In genomic region chr18:23704806-23705205, GRCh38 we compare ENCODE assay signal across 33 cellular contexts. TPM values are rescaled to one million over a fixed set of nuclear protein-coding genes. Genes with fewer than 3 reads are reported as not detected.
"Had no signal": no experiment of that assay in that cellular context is flagged by ENCODE, and none has a peak within 500 bp of the region (broad histone marks: within the 10 kb centered on the region; RNA-seq: fewer than 3 reads in every experiment).

No MANE protein-coding gene starts in this region.

- H3K27ac ChIP-seq: adrenal gland, body of pancreas, foreskin keratinocyte, gastrocnemius medialis had no signal

- H3K27me3 ChIP-seq: adrenal gland, body of pancreas, esophagus squamous epithelium, foreskin keratinocyte, gastrocnemius medialis had no signal

- FAIRE-seq: colon had no signal

- ATAC-seq: activated CD4-positive, alpha-beta T cell treated with anti-CD3 and anti-CD28 coated beads for 36 hours; activated CD8-positive, alpha-beta memory T cell treated with anti-CD3 and anti-CD28 coated beads, Interleukin-2, amount 10 ng/mL, durations not matched to agents 7 days and 5 days; activated CD8-positive, alpha-beta T cell treated with anti-CD3 and anti-CD28 coated beads, Interleukin-2, amount 10 ng/mL, durations not matched to agents 7 days and 5 days; activated naive CD8-positive, alpha-beta T cell treated with anti-CD3 and anti-CD28 coated beads, Interleukin-2, amount 50 U/mL, for 24 hours; effector memory CD8-positive, alpha-beta T cell; foreskin keratinocyte; gastrocnemius medialis had no signal

- H3K4me1 ChIP-seq: adrenal gland, foreskin keratinocyte, gastrocnemius medialis had no signal

- H3K36me3 ChIP-seq: adrenal gland, esophagus squamous epithelium, gastrocnemius medialis had no signal

- DNase-seq: activated CD4-positive, alpha-beta memory T cell treated with anti-CD3 and anti-CD28 coated beads for 36 hours; activated CD4-positive, alpha-beta T cell treated with anti-CD3 and anti-CD28 coated beads for 36 hours; activated CD4-positive, alpha-beta T cell treated with anti-CD3 and anti-CD28 coated beads, Interleukin-2, amount 10 ng/mL, durations not matched to agents 24 days and 14 days; activated CD4-positive, CD25-positive, alpha-beta regulatory T cell; activated CD4-positive, CD25-positive, alpha-beta regulatory T cell treated with anti-CD3 and anti-CD28 coated beads, Interleukin-2, amount 50 U/mL, for 72 hours; activated CD8-positive, alpha-beta memory T cell treated with anti-CD3 and anti-CD28 coated beads, Interleukin-2, amount 10 ng/mL, durations not matched to agents 7 days and 5 days; activated CD8-positive, alpha-beta memory T cell treated with anti-CD3 and anti-CD28 coated beads, Interleukin-2, amount 50 U/mL, for 4 hours; activated CD8-positive, alpha-beta T cell treated with anti-CD3 and anti-CD28 coated beads, Interleukin-2, amount 10 ng/mL, durations not matched to agents 7 days and 5 days; activated effector memory CD4-positive, alpha-beta T cell treated with anti-CD3 and anti-CD28 coated beads, Interleukin-2, amount 50 U/mL, for 16 hours; activated naive CD4-positive, alpha-beta T cell treated with anti-CD3 and anti-CD28 coated beads for 36 hours; activated naive CD8-positive, alpha-beta T cell treated with anti-CD3 and anti-CD28 coated beads for 36 hours; activated naive CD8-positive, alpha-beta T cell treated with anti-CD3 and anti-CD28 coated beads, Interleukin-2, amount 50 U/mL, for 24 hours; activated T-cell treated with anti-CD3 and anti-CD28 coated beads, Interleukin-2, amount 50 U/mL, for 1 hour; activated T-cell treated with anti-CD3 and anti-CD28 coated beads, Interleukin-2, amount 50 U/mL, for 48 hours; adrenal gland; amygdala; aorta; caudate nucleus; cortex of kidney; dermis blood vessel endothelial cell; effector CD4-positive, alpha-beta T cell; effector memory CD8-positive, alpha-beta T cell; erythroblast; esophagus squamous epithelium; foreskin keratinocyte; gastrocnemius medialis; T-helper 2 cell had no signal

- H3K9me3 ChIP-seq: adrenal gland, body of pancreas, gastrocnemius medialis had no signal

- H3K4me3 ChIP-seq: adrenal gland, body of pancreas, esophagus squamous epithelium, gastrocnemius medialis had no signal

RNA-seq across cellular contexts. Expression of gene LAMA3, which starts 15.6 kb away (rescaled TPM):
- total RNA-seq: activated CD4-positive, alpha-beta T cell treated with anti-CD3 and anti-CD28 coated beads, Interleukin-2, amount 10 ng/mL, durations not matched to agents 24 days and 14 days; activated T-helper 1 cell treated with anti-CD3 and anti-CD28 coated beads, Interleukin-12 subunit alpha, Interleukin-12 subunit beta, Interleukin-2, Interleukin-4 antibody, amounts not matched to agents 30 ng/mL and 10 ng/mL and 1 ng/mL, durations not matched to agents 14 hours and 24 hours and 36 hours; activated T-helper 2 cell treated with anti-CD3 and anti-CD28 coated beads, Interferon-gamma antibody, Interleukin-2, Interleukin-4, amounts not matched to agents 10 μg/mL and 5 μg/mL and 100 μg/mL, durations not matched to agents 14 hours and 24 hours and 36 hours; T-helper 1 cell treated with Interleukin-12 subunit alpha and Interleukin-12 subunit beta and Interleukin-4 antibody, amounts not matched to agents 30 ng/mL and 1 ng/mL, for 36 hours had no signal

RNA-seq across cellular contexts. Expression of gene ANKRD29, which starts 42.1 kb away (rescaled TPM):
- total RNA-seq: activated CD4-positive, alpha-beta memory T cell treated with anti-CD3 and anti-CD28 coated beads for 36 hours; activated CD4-positive, alpha-beta T cell treated with anti-CD3 and anti-CD28 coated beads, Interleukin-2, amount 10 ng/mL, durations not matched to agents 24 days and 14 days; activated CD8-positive, alpha-beta memory T cell treated with anti-CD3 and anti-CD28 coated beads for 36 hours; activated CD8-positive, alpha-beta memory T cell treated with anti-CD3 and anti-CD28 coated beads, Interleukin-2, amount 10 ng/mL, durations not matched to agents 7 days and 5 days; activated CD8-positive, alpha-beta T cell treated with anti-CD3 and anti-CD28 coated beads, Interleukin-2, amount 10 ng/mL, durations not matched to agents 7 days and 5 days; activated naive CD4-positive, alpha-beta T cell treated with anti-CD3 and anti-CD28 coated beads for 36 hours; activated naive CD8-positive, alpha-beta T cell treated with anti-CD3 and anti-CD28 coated beads for 36 hours; activated T-helper 1 cell treated with anti-CD3 and anti-CD28 coated beads, Interleukin-12 subunit alpha, Interleukin-12 subunit beta, Interleukin-2, Interleukin-4 antibody, amounts not matched to agents 30 ng/mL and 10 ng/mL and 1 ng/mL, durations not matched to agents 14 hours and 24 hours and 36 hours; activated T-helper 2 cell treated with anti-CD3 and anti-CD28 coated beads, Interferon-gamma antibody, Interleukin-2, Interleukin-4, amounts not matched to agents 10 μg/mL and 5 μg/mL and 100 μg/mL, durations not matched to agents 14 hours and 24 hours and 36 hours had no signal
